In genomic region chr15:52528465-52529288, GRCh38 we compare ENCODE assay signal across 8 cellular contexts. TPM values are rescaled to one million over a fixed set of nuclear protein-coding genes. Genes with fewer than 3 reads are reported as not detected.
A peak's percentile ranks its signal among the peaks of the same experiment; 100 is the strongest.
DNase-seq lines count a peak whose midpoint lies in the region; ATAC-seq and TF ChIP-seq lines count a peak whose summit lies in the region.

Gene MYO5A (minus strand): TSS chr15:52528880. CDS start chr15:52528806, 74 bp downstream.

- WGBS in lower leg skin, 2 donors = 0 to 1% methylated on average over 14 to 26 of the region's 103 CpGs

- DNase-seq in AG04449 (ENCODE audit: low read depth, low spot score) (no peak), NCI-H226 (peak; percentile 76), dermis blood vessel endothelial cell (peak; percentile 82), lower leg skin (ENCODE audit: low spot score in 2 of 2) (peak; percentile 54 to 93)
- peak; percentile 79 for DNase-seq in activated CD4-positive, alpha-beta T cell treated with anti-CD3 and anti-CD28 coated beads, Interleukin-2, amount 50 U/mL, for 1 hour
- DNase-seq in stimulated activated CD4-positive, alpha-beta T cell treated with anti-CD3 and anti-CD28 coated beads, Interleukin-4, amount 100 ng/mL, for 48 hours (ENCODE audit: low read depth in 2 of 2) = peak; percentile 61 to 70

- CTCF ChIA-PET in AG04449 (lab: Yijun Ruan, JAX) = interaction anchor here (0.9 to 1.7 kb wide), 3 partner anchors 33 to 272 kb away, joined by 3 to 7 read pairs (median 3); no protein-coding TSS in a partner anchor

- peak; percentile 72 for ATAC-seq in GM18520 (IDR thresholded peaks at IDR 0.05; ENCODE audit: unreplicated experiment)
- ATAC-seq in HG03045 (IDR thresholded peaks at IDR 0.05; ENCODE audit: unreplicated experiment) = peak; percentile 86

- H3K4me3 ChIP-seq in AG04449 (ENCODE audit: low read depth, low read length) (peak within 1 kb of the TSS; percentile 74), lower leg skin (ENCODE audit: low read depth, poor library complexity, severe bottlenecking) (peak within 1 kb of the TSS; percentile 76)

- no peak for TF ChIP-seq CTCF in AG04449 (IDR thresholded peaks at IDR 0.05; ENCODE audit: insufficient read depth, low read length, missing control alignments)
- TF ChIP-seq CTCF in lower leg skin (IDR thresholded peaks at IDR 0.05) = no peak

- intact Hi-C loops in lower leg skin (cut with DNase I; ENCODE audit: low total_unique reads) = no loop called here

- no peak for TF ChIP-seq POLR2A in lower leg skin (IDR thresholded peaks at IDR 0.05)

- POLR2A ChIA-PET in AG04449 (lab: Yijun Ruan, JAX) = interaction anchor here (0.6 kb wide), 1 partner anchor 32 kb away, joined by 5 read pairs; no protein-coding TSS in a partner anchor

RNA-seq across cellular contexts. Expression of gene MYO5A, which starts in this region (rescaled TPM):
- 59.9 and 115 TPM in 2 replicates for total RNA-seq in dermis blood vessel endothelial cell
- 10 to 100 TPM; 28.0 to 45.1 (median 37.8) TPM for total RNA-seq in lower leg skin
